8 cellular contexts compared by ENCODE assay signal in the genomic region with DNA sequence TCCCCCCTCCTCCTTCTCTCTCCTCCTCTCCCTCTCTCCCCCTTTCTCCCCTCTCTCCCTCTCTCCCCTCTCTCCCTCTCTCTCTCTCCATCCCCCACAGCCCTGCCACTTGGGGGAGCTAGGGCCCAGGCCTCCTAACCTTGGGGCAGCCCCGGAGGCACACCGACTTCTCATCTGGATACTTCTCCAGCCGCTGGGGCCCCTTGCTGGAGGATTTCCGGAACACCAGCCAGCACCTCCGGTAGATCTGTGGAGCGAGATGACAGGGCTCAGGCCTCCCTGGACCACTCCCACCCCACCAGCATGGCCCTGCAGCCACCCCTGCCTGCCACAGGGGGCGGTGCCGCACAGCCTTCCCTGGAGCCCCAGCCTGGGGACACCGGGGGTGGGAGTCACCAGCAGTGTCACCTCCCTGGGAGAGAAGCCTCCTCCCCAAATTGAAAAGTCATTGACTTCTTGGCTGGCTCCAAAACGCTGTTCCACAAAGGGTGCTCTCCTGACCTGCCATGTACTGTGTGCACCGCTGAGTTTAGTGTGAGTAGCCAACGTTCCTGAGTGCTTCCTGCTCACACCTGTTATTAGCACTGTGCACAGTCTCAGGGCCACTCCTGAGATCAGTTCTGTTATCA. TPM values are rescaled to one million over a fixed set of nuclear protein-coding genes. Genes with fewer than 3 reads are reported as not detected.
A peak's percentile ranks its signal among the peaks of the same experiment; 100 is the strongest.
DNase-seq lines count a peak whose midpoint lies in the region; ATAC-seq and TF ChIP-seq lines count a peak whose summit lies in the region.

No MANE protein-coding gene starts in this region.

- in situ Hi-C loops in brain microvascular endothelial cell (cut with HindIII; ENCODE audit: low pct_ligation_motif_present, low sequenced_read_pairs), result no loop called here

- H3K36me3 ChIP-seq in ES-I3 (ENCODE audit: insufficient read depth, low read length), result 0 out of 2 replicates have a peak, but pooled peaks cover 2% of the 10 kb centered on the region
- H3K36me3 ChIP-seq in brain microvascular endothelial cell (replicated peaks), result peaks cover 35% of the 10 kb centered on the region
- H3K36me3 ChIP-seq in lung (ENCODE audit: control insufficient read depth in 2 of 2, insufficient read depth in 2 of 2, low read length in 2 of 2), result peaks cover 7 to 30% of the 10 kb centered on the region in 2 donors

- H3K4me1 ChIP-seq in ES-I3 (ENCODE audit: insufficient read depth, low read length) (peaks cover 33% of the 10 kb centered on the region), lung (ENCODE audit: control insufficient read depth in 2 of 2, insufficient read depth in 2 of 2, low read length in 2 of 2) (peaks cover 0 to 24% of the 10 kb centered on the region in 2 donors)

- 6 to 17% methylated on average over 12 of the region's 12 CpGs for WGBS in lung, 2 donors

- H3K27ac ChIP-seq in VCaP (no peak overlapping the region), brain microvascular endothelial cell (no peak overlapping the region), lung (ENCODE audit: low read depth in 1 of 2, low read length in 1 of 2) (no peak overlapping the region)

- TF ChIP-seq CTCF in VCaP (conservative IDR thresholded peaks at IDR 0.05) (0 out of 2 replicates have a peak, but pooled peaks have one; percentile 8), brain microvascular endothelial cell (IDR thresholded peaks at IDR 0.05; ENCODE audit: low read depth, low read length, missing control alignments) (peak; percentile 91), lung (IDR thresholded peaks at IDR 0.05; ENCODE audit: control extremely low read depth, extremely low read depth) (peak; percentile 4)

- peak; percentile 59 for DNase-seq in Jurkat, Clone E6-1 (ENCODE audit: low read depth, low spot score)
- DNase-seq in brain microvascular endothelial cell (peak; percentile 49), lung (ENCODE audit: low spot score) (no peak), dedifferentiated amniotic fluid mesenchymal stem cell (ENCODE audit: extremely low spot score) (no peak)
- peak; percentile 76 for DNase-seq in stimulated activated naive CD8-positive, alpha-beta T cell treated with anti-CD3 and anti-CD28 coated beads, Interleukin-15, Interleukin-2, amounts not matched to agents 100 U/mL and 50 U/mL, for 24 hours

- peak overlapping the region; percentile 33; the same call in 1 of the 2 replicates for H3K9ac ChIP-seq in ES-I3 (ENCODE audit: low read depth, low read length)

- no peak overlapping the region; the same call in 1 of the 2 replicates for H3K4me3 ChIP-seq in Jurkat, Clone E6-1 (ENCODE audit: low read length)
- H3K4me3 ChIP-seq in brain microvascular endothelial cell (ENCODE audit: low read depth, low read length) (no peak overlapping the region), lung (no peak overlapping the region)

- peak; percentile 88 for ATAC-seq in GM21576 (IDR thresholded peaks at IDR 0.05; ENCODE audit: unreplicated experiment)
- no peak for ATAC-seq in lung (ENCODE audit: insufficient read depth, low FRiP score)
- peak; percentile 84 for ATAC-seq in stimulated activated naive CD8-positive, alpha-beta T cell treated with anti-CD3 and anti-CD28 coated beads, Interleukin-15, Interleukin-2, amounts not matched to agents 100 U/mL and 50 U/mL, for 24 hours

- H3K9me3 ChIP-seq in ES-I3 (ENCODE audit: control insufficient read depth, insufficient read depth, low read length) (no peaks in the 10 kb centered on the region), lung (ENCODE audit: control insufficient read depth in 2 of 2, insufficient read depth in 1 of 2, low read length in 1 of 2) (no peaks in the 10 kb centered on the region)

- no peaks in the 10 kb centered on the region for H3K27me3 ChIP-seq in brain microvascular endothelial cell (replicated peaks)
- no peaks in the 10 kb centered on the region for H3K27me3 ChIP-seq in lung (ENCODE audit: control insufficient read depth, insufficient read depth)

RNA-seq across cellular contexts. Expression of a gene that starts 10.5 kb away (rescaled TPM):
- polyA plus RNA-seq in Jurkat, Clone E6-1 (2012; ENCODE audit: insufficient read depth, insufficient read length), result 3.6 TPM
- total RNA-seq in lung, result 10 to 100 TPM; 45.9 to 58.2 TPM
- polyA plus RNA-seq in lung, result 10 to 100 TPM; 19.7 to 56.3 TPM

RNA-seq across cellular contexts. Expression of a gene that starts 13.3 kb away (rescaled TPM):
- polyA plus RNA-seq in Jurkat, Clone E6-1 (2012; ENCODE audit: insufficient read depth, insufficient read length), result 115 TPM
- 100 to 1,000 TPM in 1 of 2 donors, 10 to 100 TPM in 1; 89.5 to 124 TPM for total RNA-seq in lung
- polyA plus RNA-seq in lung, result 10 to 100 TPM; 65.8 to 75.4 TPM

RNA-seq across cellular contexts. Expression of a gene that starts 28.5 kb away (rescaled TPM):
- polyA plus RNA-seq in Jurkat, Clone E6-1 (2012; ENCODE audit: insufficient read depth, insufficient read length), result 65.7 TPM
- 10 to 100 TPM; 42.2 to 51.1 TPM for total RNA-seq in lung
- polyA plus RNA-seq in lung, result 10 to 100 TPM; 42.5 to 59.5 TPM

RNA-seq across cellular contexts. Expression of a gene that starts 28.6 kb away (rescaled TPM):
- 95.5 TPM for polyA plus RNA-seq in Jurkat, Clone E6-1 (2012; ENCODE audit: insufficient read depth, insufficient read length)
- 10 to 100 TPM; 41.2 to 69.6 TPM for total RNA-seq in lung
- 10 to 100 TPM; 24.0 to 34.2 TPM for polyA plus RNA-seq in lung

Comparison
In these comparisons a context has a peak if more than half of its experiments do, and no peak if none do; other contexts are left out.
1. DNase-seq: peak in Jurkat, Clone E6-1 (single experiment), brain microvascular endothelial cell (single experiment) and stimulated activated naive CD8-positive, alpha-beta T cell treated with anti-CD3 and anti-CD28 coated beads, Interleukin-15, Interleukin-2, amounts not matched to agents 100 U/mL and 50 U/mL, for 24 hours (single experiment); none in lung (single experiment) and dedifferentiated amniotic fluid mesenchymal stem cell (single experiment).
2. CTCF ChIP-seq: peak in every context shown above with its lines; median percentile 91 in brain microvascular endothelial cell; 8 in VCaP; 4 in lung.